In genomic region chr22:29837780-29838598, GRCh38 we compare ENCODE assay signal across 1 cellular context.
TF ChIP-seq lines count a peak whose summit lies in the region.

ASCC2 (minus strand) TSS chr22:29838274; CDS start chr22:29832325, 5,949 bp downstream.

TF ChIP-seq in K562, 482 proteins besides CTCF, POLR2A, EP300 and RAD21 (continued from another document):
- peak in 1 of 3 experiments; percentile 78; a peak in 2 of 6 replicates for TF ChIP-seq ZBTB11 (CRISPR knock-in tag; IDR thresholded peaks at IDR 0.05)
- no peak for TF ChIP-seq ARNT (IDR thresholded peaks at IDR 0.05)
- TF ChIP-seq SMAD4 (CRISPR knock-in tag; conservative IDR thresholded peaks at IDR 0.05): peak; percentile 76
- no peak for TF ChIP-seq ZNF408 (CRISPR knock-in tag; IDR thresholded peaks at IDR 0.05; ENCODE audit: low read depth)
- TF ChIP-seq EGR1 (conservative IDR thresholded peaks at IDR 0.05): no peak
- peak; percentile 39; the same call in 1 of the 2 replicates for TF ChIP-seq ZNF431 (CRISPR knock-in tag; IDR thresholded peaks at IDR 0.05)
- TF ChIP-seq FOS (IDR thresholded peaks at IDR 0.05; ENCODE audit: extremely low read depth, insufficient read length): no peak
- peak; percentile 64; the same call in 1 of the 2 replicates for TF ChIP-seq CGGBP1 (CRISPR knock-in tag; IDR thresholded peaks at IDR 0.05)
- 0 out of 2 replicates have a peak, but pooled peaks have one; percentile 42 for TF ChIP-seq RB1 (IDR thresholded peaks at IDR 0.05; ENCODE audit: low read depth)
- TF ChIP-seq TRIM24 (IDR thresholded peaks at IDR 0.05): peak in 1 of 2 experiments; percentile 69; a peak in 3 of 4 replicates
- TF ChIP-seq BRF1 (IDR thresholded peaks at IDR 0.05; ENCODE audit: borderline replicate concordance, extremely low read depth, insufficient read length): no peak
- TF ChIP-seq CBX3 (IDR thresholded peaks at IDR 0.05; ENCODE audit: borderline replicate concordance in 1 of 2, low read length in 2 of 2): peak in 1 of 2 experiments; percentile 40; a peak in 2 of 3 replicates
- TF ChIP-seq ZNF232 (CRISPR knock-in tag; IDR thresholded peaks at IDR 0.05): no peak
- peak; percentile 30 for TF ChIP-seq CCNT2 (IDR thresholded peaks at IDR 0.05; ENCODE audit: borderline replicate concordance, extremely low read depth, insufficient read length, low read depth, low read length)
- peak; percentile 53 for TF ChIP-seq HNRNPLL (IDR thresholded peaks at IDR 0.05; ENCODE audit: low read depth, low read length, poor library complexity, severe bottlenecking)
- TF ChIP-seq ZBTB43 (CRISPR knock-in tag; IDR thresholded peaks at IDR 0.05): no peak
- TF ChIP-seq MXI1 (IDR thresholded peaks at IDR 0.05; ENCODE audit: low read depth, low read length): no peak
TF ChIP-seq in K562: peak in this region for 82.
